ENCODE assay signal across 8 cellular contexts in genomic region chr1:65393345-65393744, GRCh38. TPM values are rescaled to one million over a fixed set of nuclear protein-coding genes. Genes with fewer than 3 reads are reported as not detected.
DNase-seq lines count a peak whose midpoint lies in the region; ATAC-seq, FAIRE-seq and TF ChIP-seq lines count a peak whose summit lies in the region.

No MANE protein-coding gene starts in this region.

- H3K79me2 ChIP-seq in astrocyte (ENCODE audit: insufficient read depth, low read length): no peaks in the 10 kb centered on the region

- H3K4me2 ChIP-seq in astrocyte (ENCODE audit: low read length): no peak overlapping the region

- H3K4me1 Mint-ChIP-seq in astrocyte (ENCODE audit: low read depth, unreplicated experiment): peaks cover 9% of the 10 kb centered on the region
- peaks cover 0 to 1% (median 0%) of the 10 kb centered on the region in 4 donors for H3K4me1 Mint-ChIP-seq in naive thymus-derived CD8-positive, alpha-beta T cell

- POLR2A ChIA-PET in naive thymus-derived CD8-positive, alpha-beta T cell (lab: Charles Lee): no interaction called here

- no peak overlapping the region for H3K27ac Mint-ChIP-seq in astrocyte (ENCODE audit: unreplicated experiment)
- no peak overlapping the region for H3K27ac Mint-ChIP-seq in naive thymus-derived CD8-positive, alpha-beta T cell

- H4K20me1 ChIP-seq in astrocyte (ENCODE audit: insufficient read depth, low read length): no peaks in the 10 kb centered on the region

- no peak overlapping the region for H3K27ac ChIP-seq in astrocyte (ENCODE audit: low read depth, low read length)

- no peak overlapping the region for H2AFZ ChIP-seq in astrocyte (ENCODE audit: low read depth, low read length)

- H3K4me1 ChIP-seq in astrocyte (ENCODE audit: insufficient read depth, low read length): no peaks in the 10 kb centered on the region

- no peaks in the 10 kb centered on the region for H3K36me3 Mint-ChIP-seq in astrocyte (ENCODE audit: low read depth, unreplicated experiment)
- peaks cover 0 to 8% (median 5%) of the 10 kb centered on the region in 3 donors for H3K36me3 Mint-ChIP-seq in naive thymus-derived CD8-positive, alpha-beta T cell

- DNase-seq in AG08395 (ENCODE audit: low spot score) (peak; percentile 20), astrocyte (ENCODE audit: low read depth) (peak; percentile 32), SIG-M5 treated with dmso at 0.1 percent for 504 hours (lab: John Stamatoyannopoulos, UW; ENCODE audit: unreplicated experiment) (no peak), NCI-H748 (lab: John Stamatoyannopoulos, UW; ENCODE audit: unreplicated experiment) (no peak)
- DNase-seq in naive thymus-derived CD8-positive, alpha-beta T cell: no peak
- DNase-seq in activated CD8-positive, alpha-beta memory T cell treated with anti-CD3 and anti-CD28 coated beads, Interleukin-2, amount 50 U/mL, for 4 hours: no peak

- H3K9ac ChIP-seq in astrocyte (ENCODE audit: low read length): no peak overlapping the region

- H3K9me3 Mint-ChIP-seq in astrocyte (ENCODE audit: unreplicated experiment): no peaks in the 10 kb centered on the region
- no peaks in the 10 kb centered on the region for H3K9me3 Mint-ChIP-seq in naive thymus-derived CD8-positive, alpha-beta T cell

- no peaks in the 10 kb centered on the region for H3K9me3 ChIP-seq in astrocyte (ENCODE audit: insufficient read depth, low read depth, low read length)

- TF ChIP-seq CTCF in astrocyte (IDR thresholded peaks at IDR 0.05; ENCODE audit: insufficient read depth, low read depth, low read length): no peak

- no peaks in the 10 kb centered on the region for H3K27me3 Mint-ChIP-seq in astrocyte (ENCODE audit: low read depth, unreplicated experiment)
- peaks cover 0 to 2% (median 0%) of the 10 kb centered on the region in 5 donors for H3K27me3 Mint-ChIP-seq in naive thymus-derived CD8-positive, alpha-beta T cell

- H3K27me3 ChIP-seq in astrocyte (ENCODE audit: insufficient read depth, low read length): no peaks in the 10 kb centered on the region

- ATAC-seq in GM19438 (IDR thresholded peaks at IDR 0.05; ENCODE audit: low read depth, unreplicated experiment) (peak; percentile 86), HG03378 (IDR thresholded peaks at IDR 0.05; ENCODE audit: unreplicated experiment) (peak; percentile 99)
- ATAC-seq in naive thymus-derived CD8-positive, alpha-beta T cell: no peak

- no peak overlapping the region for H3K4me3 Mint-ChIP-seq in astrocyte (ENCODE audit: unreplicated experiment)
- H3K4me3 Mint-ChIP-seq in naive thymus-derived CD8-positive, alpha-beta T cell: no peak overlapping the region

- FAIRE-seq in astrocyte (lab: Jason Lieb, UNC): no peak

- no peaks in the 10 kb centered on the region for H3K36me3 ChIP-seq in astrocyte (ENCODE audit: insufficient read depth, low read length)

- no peak overlapping the region for H3K4me3 ChIP-seq in astrocyte (ENCODE audit: insufficient read depth, low read depth, low read length)

RNA-seq across cellular contexts. Expression of gene LEPR, which starts 27.1 kb away (rescaled TPM):
- total RNA-seq in astrocyte: 6.8 and 8.9 TPM in 2 replicates
- 1 to 10 TPM; 3.3 to 3.8 TPM for total RNA-seq in naive thymus-derived CD8-positive, alpha-beta T cell
- polyA plus RNA-seq in naive thymus-derived CD8-positive, alpha-beta T cell: 1 to 10 TPM; 1.6 to 2.4 (median 1.8) TPM

RNA-seq across cellular contexts. Expression of gene LEPROT, which starts 27.1 kb away (rescaled TPM):
- total RNA-seq in astrocyte: 99.4 and 102 TPM in 2 replicates
- total RNA-seq in naive thymus-derived CD8-positive, alpha-beta T cell: 10 to 100 TPM; 29.7 to 36.4 TPM
- polyA plus RNA-seq in naive thymus-derived CD8-positive, alpha-beta T cell: 10 to 100 TPM; 10.6 to 16.6 (median 13.9) TPM

Comparison
In these comparisons a context has a peak if more than half of its experiments do, and no peak if none do; other contexts are left out.
1. DNase-seq: peak in AG08395 (single experiment) and astrocyte (single experiment); none in naive thymus-derived CD8-positive, alpha-beta T cell (0 of 10), SIG-M5 treated with dmso at 0.1 percent for 504 hours (single experiment), NCI-H748 (single experiment) and activated CD8-positive, alpha-beta memory T cell treated with anti-CD3 and anti-CD28 coated beads, Interleukin-2, amount 50 U/mL, for 4 hours (single experiment).
2. ATAC-seq: peak in GM19438 (single experiment) and HG03378 (single experiment); none in naive thymus-derived CD8-positive, alpha-beta T cell (0 of 2).